9 cellular contexts compared by ENCODE assay signal in genomic region chr4:157217708-157218107, GRCh38. TPM values are rescaled to one million over a fixed set of nuclear protein-coding genes. Genes with fewer than 3 reads are reported as not detected.
A peak's percentile ranks its signal among the peaks of the same experiment; 100 is the strongest.
DNase-seq lines count a peak whose midpoint lies in the region; ATAC-seq, FAIRE-seq and TF ChIP-seq lines count a peak whose summit lies in the region.
"Had no signal": no experiment of that assay in that cellular context is flagged by ENCODE, and none has a peak within 500 bp of the region (broad histone marks: within the 10 kb centered on the region; RNA-seq: fewer than 3 reads in every experiment).

No MANE protein-coding gene starts in this region.

- DNase-seq in A549 (ENCODE audit: low read depth in 1 of 2, low spot score in 1 of 2) (peak in 1 of 2 experiments; percentile 16), SK-MEL-5 (ENCODE audit: low read depth, low spot score) (peak; percentile 35), hepatocyte (ENCODE audit: low spot score) (peak; percentile 30), cortex of kidney (lab: John Stamatoyannopoulos, UW) (no peak)
- DNase-seq in activated T-cell treated with anti-CD3 and anti-CD28 coated beads, Interleukin-2, amount 50 U/mL, for 72 hours = no peak
- DNase-seq in activated naive CD4-positive, alpha-beta T cell treated with Interleukin-2 at 50 U/mL for 16 hours = no peak
- DNase-seq in natural killer cell treated with Interleukin-12 subunit alpha and Interleukin-12 subunit beta and Interleukin-15 and Interleukin-18, amount 100 ng/mL, for 72 hours (ENCODE audit: low spot score) = no peak

- H3K9me3 Mint-ChIP-seq in activated T-cell treated with anti-CD3 and anti-CD28 coated beads, Interleukin-2, amount 50 U/mL, for 72 hours = peaks cover 0 to 10% of the 10 kb centered on the region in 2 donors
- H3K9me3 Mint-ChIP-seq in natural killer cell treated with Interleukin-12 subunit alpha and Interleukin-12 subunit beta and Interleukin-15 and Interleukin-18, amount 100 ng/mL, for 72 hours = peaks cover 21% of the 10 kb centered on the region

- TF ChIP-seq RAD21 in A549 (conservative IDR thresholded peaks at IDR 0.05 in 1 of 2, IDR thresholded peaks at IDR 0.05 in 1 of 2) = peak; percentile 31 to 43; a peak in 4 of 5 replicates

- H3K4me2 ChIP-seq in A549 (no peak overlapping the region), hepatocyte (no peak overlapping the region)

- H3K4me3 ChIP-seq in A549 (no peak overlapping the region), hepatocyte (no peak overlapping the region)
- H3K4me3 ChIP-seq: suprapubic skin had no signal

- H3K4me1 ChIP-seq in A549 (0 out of 3 replicates have a peak, but pooled peaks cover 3% of the 10 kb centered on the region), hepatocyte (ENCODE audit: insufficient read depth) (no peaks in the 10 kb centered on the region)

- 6% methylated on average over 3 of the region's 3 CpGs for WGBS in A549 (ENCODE audit: missing lambda C conversion rate)
- 30% methylated on average over 3 of the region's 3 CpGs for WGBS in hepatocyte (ENCODE audit: low lambda C conversion rate, missing lambda C conversion rate)

- no peak for TF ChIP-seq EP300 in A549 (IDR thresholded peaks at IDR 0.05)

- no peak overlapping the region for H3K4me3 Mint-ChIP-seq in activated T-cell treated with anti-CD3 and anti-CD28 coated beads, Interleukin-2, amount 50 U/mL, for 72 hours
- no peak overlapping the region for H3K4me3 Mint-ChIP-seq in natural killer cell treated with Interleukin-12 subunit alpha and Interleukin-12 subunit beta and Interleukin-15 and Interleukin-18, amount 100 ng/mL, for 72 hours

- H4K20me1 ChIP-seq in hepatocyte (ENCODE audit: insufficient read depth, poor library complexity, severe bottlenecking) = no peaks in the 10 kb centered on the region

- peaks cover 28% of the 10 kb centered on the region for H3K27me3 Mint-ChIP-seq in activated T-cell treated with anti-CD3 and anti-CD28 coated beads, Interleukin-2, amount 50 U/mL, for 72 hours (ENCODE audit: low read depth)
- peaks cover 7 to 12% of the 10 kb centered on the region in 2 donors for H3K27me3 Mint-ChIP-seq in natural killer cell treated with Interleukin-12 subunit alpha and Interleukin-12 subunit beta and Interleukin-15 and Interleukin-18, amount 100 ng/mL, for 72 hours

- no peaks in the 10 kb centered on the region for H3K36me3 ChIP-seq in hepatocyte (replicated peaks; ENCODE audit: insufficient read depth, low read depth)
- H3K36me3 ChIP-seq: suprapubic skin had no signal

- peaks cover 33% of the 10 kb centered on the region for H3K27me3 ChIP-seq in hepatocyte

- in situ Hi-C loops in SK-MEL-5 (cut with HindIII; ENCODE audit: low pct_unique_long_range_greater_than_20kb, low sequenced_read_pairs) = no loop called here

- no peak for TF ChIP-seq POLR2A in A549 (IDR thresholded peaks at IDR 0.05; ENCODE audit: low read length)

- CTCF ChIA-PET in A549 (lab: Yijun Ruan, JAX) = no interaction called here

- H3K9me2 ChIP-seq in hepatocyte (replicated peaks; ENCODE audit: insufficient read depth) = no peaks in the 10 kb centered on the region

- FAIRE-seq in A549 (lab: Jason Lieb, UNC) = no peak

- no peaks in the 10 kb centered on the region for H3K79me2 ChIP-seq in hepatocyte

- TF ChIP-seq CTCF in A549 (IDR thresholded peaks at IDR 0.05) = peak; percentile 47
- peak; percentile 75 for TF ChIP-seq CTCF in hepatocyte (IDR thresholded peaks at IDR 0.05; ENCODE audit: poor library complexity)

- H3K27ac ChIP-seq in A549 = no peak overlapping the region
- no peak overlapping the region for H3K27ac ChIP-seq in hepatocyte
- H3K27ac ChIP-seq: suprapubic skin had no signal

- H3K36me3 Mint-ChIP-seq in activated T-cell treated with anti-CD3 and anti-CD28 coated beads, Interleukin-2, amount 50 U/mL, for 72 hours (ENCODE audit: insufficient read depth in 2 of 2) = peaks cover 6 to 9% of the 10 kb centered on the region in 2 donors
- peaks cover 13% of the 10 kb centered on the region for H3K36me3 Mint-ChIP-seq in natural killer cell treated with Interleukin-12 subunit alpha and Interleukin-12 subunit beta and Interleukin-15 and Interleukin-18, amount 100 ng/mL, for 72 hours

- no peak overlapping the region for H3K27ac Mint-ChIP-seq in activated T-cell treated with anti-CD3 and anti-CD28 coated beads, Interleukin-2, amount 50 U/mL, for 72 hours
- H3K27ac Mint-ChIP-seq in natural killer cell treated with Interleukin-12 subunit alpha and Interleukin-12 subunit beta and Interleukin-15 and Interleukin-18, amount 100 ng/mL, for 72 hours = no peak overlapping the region

- H3K4me1 Mint-ChIP-seq in activated T-cell treated with anti-CD3 and anti-CD28 coated beads, Interleukin-2, amount 50 U/mL, for 72 hours (ENCODE audit: low read depth) = no peaks in the 10 kb centered on the region
- H3K4me1 Mint-ChIP-seq in natural killer cell treated with Interleukin-12 subunit alpha and Interleukin-12 subunit beta and Interleukin-15 and Interleukin-18, amount 100 ng/mL, for 72 hours (ENCODE audit: low read depth in 2 of 2) = peaks cover 0 to 3% of the 10 kb centered on the region in 2 donors

- POLR2A ChIA-PET in A549 (lab: Yijun Ruan, JAX) = no interaction called here

- H2AFZ ChIP-seq in hepatocyte = no peak overlapping the region

- ATAC-seq in A549 (no peak), GM18498 (IDR thresholded peaks at IDR 0.05; ENCODE audit: unreplicated experiment) (peak; percentile 44)
- no peak for ATAC-seq in activated T-cell treated with anti-CD3 and anti-CD28 coated beads, Interleukin-2, amount 50 U/mL, for 72 hours (replicated peaks in 1 of 2)
- ATAC-seq in natural killer cell treated with Interleukin-12 subunit alpha and Interleukin-12 subunit beta and Interleukin-15 and Interleukin-18, amount 100 ng/mL, for 72 hours = no peak

- H3K9me3 ChIP-seq in A549 = no peaks in the 10 kb centered on the region
- no peaks in the 10 kb centered on the region for H3K9me3 ChIP-seq in hepatocyte (ENCODE audit: low read depth)
- H3K9me3 ChIP-seq: suprapubic skin had no signal

TF ChIP-seq in A549, 52 proteins besides CTCF, POLR2A, EP300 and RAD21:
- peak; percentile 61 for TF ChIP-seq SMC3 (IDR thresholded peaks at IDR 0.05)
- no peak for TF ChIP-seq ATOH8 (CRISPR knock-in tag; IDR thresholded peaks at IDR 0.05; ENCODE audit: low read depth)
TF ChIP-seq in A549: peak in this region for 1.

RNA-seq across cellular contexts. Expression of gene GRIA2, which starts 2.8 kb away (rescaled TPM):
- 0.08 TPM in 1 of 2 replicates, not detected in the other for polyA plus RNA-seq in A549 (2011; rRNA removed)
- polyA plus RNA-seq in A549 (2012; cell fraction: cytosol; rRNA removed) = not detected in 2 replicates
- not detected in 2 replicates for polyA plus RNA-seq in A549 (2012; cell fraction: nucleus; rRNA removed)
- polyA plus RNA-seq in A549 (2017; fragmentation: RNase III; extraction: RNeasy Plus Mini Kit Qiagen cat#74134 plus additional on column Dnase treatment) = not detected in 3 replicates
- not detected in 2 replicates for polyA minus RNA-seq in A549 (2011; rRNA and poly(A)+ RNA removed)
- 0.24 and 0.29 TPM in 2 replicates for total RNA-seq in SK-MEL-5 (2014; rRNA removed; shearing (Covaris generic))
- 0.14 and 0.29 TPM in 2 replicates for polyA plus RNA-seq in SK-MEL-5 (2015; cell fraction: cytosol; rRNA removed)
- 3.5 and 7.2 TPM in 2 replicates for polyA plus RNA-seq in SK-MEL-5 (2015; cell fraction: nucleus; rRNA removed)
- 1.5 and 4.2 TPM in 2 replicates for total RNA-seq in hepatocyte
- 0.46 and 1.5 TPM in 2 replicates for polyA plus RNA-seq in hepatocyte
- total RNA-seq in activated T-cell treated with anti-CD3 and anti-CD28 coated beads, Interleukin-2, amount 50 U/mL, for 72 hours = not detected
- not detected for total RNA-seq in natural killer cell treated with Interleukin-12 subunit alpha and Interleukin-12 subunit beta and Interleukin-15 and Interleukin-18, amount 100 ng/mL, for 72 hours

Comparison
In these comparisons a context has a peak if more than half of its experiments do, and no peak if none do; other contexts are left out.
1. DNase-seq: peak in SK-MEL-5 (single experiment) and hepatocyte (single experiment); none in cortex of kidney (single experiment), activated T-cell treated with anti-CD3 and anti-CD28 coated beads, Interleukin-2, amount 50 U/mL, for 72 hours (0 of 2), activated naive CD4-positive, alpha-beta T cell treated with Interleukin-2 at 50 U/mL for 16 hours (single experiment) and natural killer cell treated with Interleukin-12 subunit alpha and Interleukin-12 subunit beta and Interleukin-15 and Interleukin-18, amount 100 ng/mL, for 72 hours (single experiment).